ENCODE assay signal across 18 cellular contexts in the genomic region with DNA sequence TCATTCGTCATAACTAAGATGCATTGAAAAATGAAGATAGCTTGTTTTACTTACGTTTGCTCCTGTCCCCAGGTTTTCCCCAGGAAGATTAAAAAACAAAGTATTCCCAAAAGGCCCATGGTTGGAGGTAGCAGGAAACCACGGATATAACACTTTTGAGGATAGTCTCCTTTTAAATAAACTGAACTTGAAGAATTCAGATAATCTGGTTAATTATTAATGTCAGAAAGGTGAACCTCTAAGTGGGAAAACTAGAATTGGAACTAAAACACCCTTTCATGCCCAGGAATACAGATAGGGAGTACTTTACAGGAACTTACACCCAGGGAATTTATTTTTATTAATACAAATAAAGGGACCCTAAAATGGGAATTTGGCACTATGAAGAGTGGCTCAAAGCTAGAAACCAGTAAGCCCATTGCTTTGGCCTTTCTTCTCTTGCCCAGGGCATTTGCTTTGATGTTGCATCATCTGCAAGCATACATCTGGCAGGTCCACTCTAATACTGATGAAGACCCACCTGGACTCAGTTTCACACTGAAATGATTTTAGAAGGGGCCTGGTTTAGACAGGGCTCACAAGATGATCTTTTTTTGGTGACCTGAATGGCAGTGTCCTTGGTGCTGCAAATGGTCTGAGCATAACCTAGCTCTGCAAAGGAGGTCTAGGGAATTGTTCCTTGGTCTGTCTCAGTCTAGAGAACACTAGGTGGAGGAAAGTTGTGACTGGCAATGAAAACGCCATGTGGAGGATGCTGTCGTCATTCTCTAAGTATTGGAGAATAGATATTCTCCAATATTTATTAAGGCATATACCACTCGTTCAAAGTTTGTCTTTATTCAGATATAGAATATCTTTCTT. TPM values are rescaled to one million over a fixed set of nuclear protein-coding genes. Genes with fewer than 3 reads are reported as not detected.
DNase-seq lines count a peak whose midpoint lies in the region; ATAC-seq and TF ChIP-seq lines count a peak whose summit lies in the region.
"Had no signal": no experiment of that assay in that cellular context is flagged by ENCODE, and none has a peak within 500 bp of the region (broad histone marks: within the 10 kb centered on the region; RNA-seq: fewer than 3 reads in every experiment).

A gene (minus strand): TSS at position 148 of the 861 bp plus-strand sequence. CDS start 29 bp downstream, at position 119.

- intact Hi-C loops in left lung (cut with DNase I), result loop anchor here in 1 of 2 donors (10.0 kb wide), 1 partner anchor 66 kb away; no protein-coding TSS in a partner anchor
- intact Hi-C loops in esophagus muscularis mucosa (cut with DNase I), result no loop called here

- no peak within 1 kb of the TSS for H3K4me3 Mint-ChIP-seq in WTC11
- H3K4me3 Mint-ChIP-seq: activated CD4-positive, alpha-beta memory T cell treated with anti-CD3 and anti-CD28 coated beads, Interleukin-2, amount 10 ng/mL, durations not matched to agents 7 days and 5 days; activated naive CD8-positive, alpha-beta T cell treated with anti-CD3 and anti-CD28 coated beads, Interleukin-2, amount 50 U/mL, for 24 hours; GM23338; naive thymus-derived CD8-positive, alpha-beta T cell had no signal

- no peak for TF ChIP-seq EP300 in upper lobe of left lung (IDR thresholded peaks at IDR 0.05)
- no peak for TF ChIP-seq EP300 in esophagus muscularis mucosa (IDR thresholded peaks at IDR 0.05)

- ATAC-seq in WTC11 (no peak), left lung (peak; percentile 20), upper lobe of left lung (ENCODE audit: low FRiP score in 2 of 2) (no peak), HG03280 (IDR thresholded peaks at IDR 0.05; ENCODE audit: unreplicated experiment) (no peak)
- ATAC-seq: activated naive CD8-positive, alpha-beta T cell treated with anti-CD3 and anti-CD28 coated beads, Interleukin-2, amount 50 U/mL, for 24 hours; GM23338; naive thymus-derived CD8-positive, alpha-beta T cell had no signal

- CTCF ChIA-PET in WTC11 (lab: Charles Lee), result interaction anchor here (1.2 to 4.0 kb wide), 3 partner anchors 9 to 69 kb away, joined by 4 to 27 read pairs (median 12); no protein-coding TSS in a partner anchor

- H3K36me3 Mint-ChIP-seq in WTC11, result no peaks in the 10 kb centered on the region
- H3K36me3 Mint-ChIP-seq: naive thymus-derived CD8-positive, alpha-beta T cell had no signal

- no peak for TF ChIP-seq CTCF in WTC11 (IDR thresholded peaks at IDR 0.05)
- no peak for TF ChIP-seq CTCF in left lung (IDR thresholded peaks at IDR 0.05)
- no peak for TF ChIP-seq CTCF in upper lobe of left lung (IDR thresholded peaks at IDR 0.05)
- TF ChIP-seq CTCF in esophagus muscularis mucosa (IDR thresholded peaks at IDR 0.05), result no peak

- TF ChIP-seq POLR2A in upper lobe of left lung (IDR thresholded peaks at IDR 0.05) (no peak), esophagus muscularis mucosa (IDR thresholded peaks at IDR 0.05; ENCODE audit: low read depth) (no peak)

- H3K27ac ChIP-seq in left lung (no peak within 1 kb of the TSS), upper lobe of left lung (no peak within 1 kb of the TSS), esophagus muscularis mucosa (replicated peaks in 1 of 4) (no peak within 1 kb of the TSS)
- H3K27ac ChIP-seq: brain microvascular endothelial cell, parathyroid adenoma had no signal

- no peak within 1 kb of the TSS for H3K27ac Mint-ChIP-seq in WTC11
- H3K27ac Mint-ChIP-seq: activated CD4-positive, alpha-beta memory T cell treated with anti-CD3 and anti-CD28 coated beads, Interleukin-2, amount 10 ng/mL, durations not matched to agents 7 days and 5 days; activated naive CD8-positive, alpha-beta T cell treated with anti-CD3 and anti-CD28 coated beads, Interleukin-2, amount 50 U/mL, for 24 hours; GM23338 had no signal

- H3K9me3 Mint-ChIP-seq in WTC11, result no peaks in the 10 kb centered on the region
- H3K9me3 Mint-ChIP-seq: activated CD4-positive, alpha-beta memory T cell treated with anti-CD3 and anti-CD28 coated beads, Interleukin-2, amount 10 ng/mL, durations not matched to agents 7 days and 5 days; activated naive CD8-positive, alpha-beta T cell treated with anti-CD3 and anti-CD28 coated beads, Interleukin-2, amount 50 U/mL, for 24 hours; GM23338 had no signal

- H3K27me3 ChIP-seq in left lung, result no peaks in the 10 kb centered on the region
- H3K27me3 ChIP-seq in upper lobe of left lung, result no peaks in the 10 kb centered on the region
- no peaks in the 10 kb centered on the region for H3K27me3 ChIP-seq in esophagus muscularis mucosa
- H3K27me3 ChIP-seq: brain microvascular endothelial cell had no signal

- H3K9me3 ChIP-seq in left lung, result no peaks in the 10 kb centered on the region
- H3K9me3 ChIP-seq in upper lobe of left lung, result no peaks in the 10 kb centered on the region
- no peaks in the 10 kb centered on the region for H3K9me3 ChIP-seq in esophagus muscularis mucosa

- H3K4me3 ChIP-seq in left lung, result no peak within 1 kb of the TSS
- peak within 1 kb of the TSS in 2 of 4 donors; percentile 12 to 21 for H3K4me3 ChIP-seq in upper lobe of left lung
- no peak within 1 kb of the TSS for H3K4me3 ChIP-seq in esophagus muscularis mucosa
- H3K4me3 ChIP-seq: GM23338 had no signal

- peaks cover 10% of the 10 kb centered on the region; the same call in 1 of the 2 replicates for H3K4me1 Mint-ChIP-seq in WTC11
- H3K4me1 Mint-ChIP-seq: activated CD4-positive, alpha-beta memory T cell treated with anti-CD3 and anti-CD28 coated beads, Interleukin-2, amount 10 ng/mL, durations not matched to agents 7 days and 5 days; activated naive CD8-positive, alpha-beta T cell treated with anti-CD3 and anti-CD28 coated beads, Interleukin-2, amount 50 U/mL, for 24 hours; naive thymus-derived CD8-positive, alpha-beta T cell had no signal

- POLR2A ChIA-PET in WTC11 (lab: Charles Lee), result no interaction called here

- DNase-seq in HuH-7 (ENCODE audit: low spot score), result peak; percentile 18
- DNase-seq in WTC11 (ENCODE audit: low spot score), result no peak
- DNase-seq in left lung, result no peak
- DNase-seq in upper lobe of left lung, result no peak
- DNase-seq in DMS79 treated with DMSO at 0.1 percent for 48 hours (lab: John Stamatoyannopoulos, UW), result no peak
- no peak for DNase-seq in esophagus muscularis mucosa (ENCODE audit: extremely low spot score)
- DNase-seq: activated CD4-positive, alpha-beta memory T cell treated with anti-CD3 and anti-CD28 coated beads, Interleukin-2, amount 10 ng/mL, durations not matched to agents 7 days and 5 days; activated CD4-positive, CD25-positive, alpha-beta regulatory T cell; activated gamma-delta T cell; activated naive CD8-positive, alpha-beta T cell treated with anti-CD3 and anti-CD28 coated beads, Interleukin-2, amount 50 U/mL, for 24 hours; brain microvascular endothelial cell; naive thymus-derived CD8-positive, alpha-beta T cell; NCI-H1694; NCI-H2171; NCI-H69 had no signal

- WGBS in upper lobe of left lung, 2 donors, result 70 to 81% methylated on average over 6 of the region's 6 CpGs
- 83% methylated on average over 6 of the region's 6 CpGs for WGBS in esophagus muscularis mucosa

- no peaks in the 10 kb centered on the region for H3K36me3 ChIP-seq in left lung
- H3K36me3 ChIP-seq in upper lobe of left lung, result no peaks in the 10 kb centered on the region
- peaks cover 0 to 6% (median 0%) of the 10 kb centered on the region in 4 donors for H3K36me3 ChIP-seq in esophagus muscularis mucosa
- H3K36me3 ChIP-seq: brain microvascular endothelial cell had no signal

- H3K27me3 Mint-ChIP-seq in WTC11 (ENCODE audit: low read depth), result no peaks in the 10 kb centered on the region
- H3K27me3 Mint-ChIP-seq: activated CD4-positive, alpha-beta memory T cell treated with anti-CD3 and anti-CD28 coated beads, Interleukin-2, amount 10 ng/mL, durations not matched to agents 7 days and 5 days; activated naive CD8-positive, alpha-beta T cell treated with anti-CD3 and anti-CD28 coated beads, Interleukin-2, amount 50 U/mL, for 24 hours; naive thymus-derived CD8-positive, alpha-beta T cell had no signal

- peaks cover 0 to 4% of the 10 kb centered on the region in 2 donors for H3K4me1 ChIP-seq in left lung
- peaks cover 0 to 4% (median 0%) of the 10 kb centered on the region in 4 donors for H3K4me1 ChIP-seq in upper lobe of left lung
- no peaks in the 10 kb centered on the region for H3K4me1 ChIP-seq in esophagus muscularis mucosa
- H3K4me1 ChIP-seq: parathyroid adenoma had no signal

TF ChIP-seq in WTC11, 78 proteins besides CTCF, POLR2A, EP300 and RAD21:
- TF ChIP-seq GABPB1 (CRISPR knock-in tag; IDR thresholded peaks at IDR 0.05) (peak; percentile 96), RELA (CRISPR knock-in tag; IDR thresholded peaks at IDR 0.05; ENCODE audit: borderline replicate concordance) (no peak)
TF ChIP-seq in WTC11: peak in this region for 1.

RNA-seq across cellular contexts. Expression of the gene that starts here (rescaled TPM):
- total RNA-seq in WTC11 (2021) (0.57 to 0.71 TPM (median 0.62 TPM) in 3 replicates), left lung (10 to 100 TPM; 12.3 to 32.2 TPM), upper lobe of left lung (10 to 100 TPM in 5 of 6 donors, 1 to 10 TPM in 1; 7.1 to 18.9 (median 16.8) TPM), esophagus muscularis mucosa (1 to 10 TPM; 3.6 to 6.6 (median 4.6) TPM)
